Comparison of ENCODE assay signal across 3 cellular contexts in the genomic region with DNA sequence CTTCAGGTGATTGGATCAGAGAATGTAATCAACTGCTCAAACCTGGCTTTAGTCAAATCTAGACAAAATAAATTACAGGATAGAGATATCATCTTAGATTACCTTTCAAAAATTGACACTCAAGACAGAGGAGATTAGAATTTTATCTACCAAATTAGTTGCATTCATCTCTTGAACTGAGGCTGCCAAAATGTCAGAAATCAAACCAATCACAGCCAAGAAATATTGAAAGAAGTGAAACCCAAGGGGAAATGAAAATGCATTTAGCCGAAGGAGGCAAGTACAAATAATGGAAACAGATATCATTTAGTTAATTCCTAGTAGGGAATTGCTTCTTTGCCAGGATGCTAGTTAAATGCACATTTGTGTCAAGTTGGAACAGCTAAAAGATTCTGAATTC.
"Had no signal": no experiment of that assay in that cellular context is flagged by ENCODE, and none has a peak within 500 bp of the region (broad histone marks: within the 10 kb centered on the region; RNA-seq: fewer than 3 reads in every experiment).

No MANE protein-coding gene starts in this region.

- DNase-seq: GDM1, GF-D8 had no signal

- H3K4me3 ChIP-seq: GM12878 had no signal

- ATAC-seq: GM12878 had no signal
